30 cellular contexts compared by ENCODE assay signal in genomic region chr4:75042601-75043208, GRCh38.
"Had no signal": no experiment of that assay in that cellular context is flagged by ENCODE, and none has a peak within 500 bp of the region (broad histone marks: within the 10 kb centered on the region; RNA-seq: fewer than 3 reads in every experiment).

No MANE protein-coding gene starts in this region.

- H3K27ac Mint-ChIP-seq: activated CD4-positive, alpha-beta T cell treated with anti-CD3 and anti-CD28 coated beads, Interleukin-2, amount 10 ng/mL, durations not matched to agents 24 days and 14 days; activated CD8-positive, alpha-beta T cell treated with anti-CD3 and anti-CD28 coated beads for 36 hours; activated naive CD8-positive, alpha-beta T cell treated with anti-CD3 and anti-CD28 coated beads for 36 hours; activated T-cell treated with anti-CD3 and anti-CD28 coated beads, Interleukin-2, amount 50 U/mL, for 72 hours; activated T-helper 17 cell treated with anti-CD3 and anti-CD28 coated beads, Interleukin-2, amount 50 U/mL, for 72 hours had no signal

- H3K4me3 Mint-ChIP-seq: activated CD4-positive, alpha-beta T cell treated with anti-CD3 and anti-CD28 coated beads, Interleukin-2, amount 10 ng/mL, durations not matched to agents 24 days and 14 days; activated CD8-positive, alpha-beta T cell treated with anti-CD3 and anti-CD28 coated beads for 36 hours; activated naive CD8-positive, alpha-beta T cell treated with anti-CD3 and anti-CD28 coated beads for 36 hours; activated T-cell treated with anti-CD3 and anti-CD28 coated beads, Interleukin-2, amount 50 U/mL, for 72 hours; activated T-helper 17 cell treated with anti-CD3 and anti-CD28 coated beads, Interleukin-2, amount 50 U/mL, for 72 hours had no signal

- H3K36me3 ChIP-seq: brain microvascular endothelial cell, WERI-Rb-1 had no signal

- H3K9me3 Mint-ChIP-seq: activated CD8-positive, alpha-beta T cell treated with anti-CD3 and anti-CD28 coated beads for 36 hours; activated naive CD8-positive, alpha-beta T cell treated with anti-CD3 and anti-CD28 coated beads for 36 hours; activated T-helper 17 cell treated with anti-CD3 and anti-CD28 coated beads, Interleukin-2, amount 50 U/mL, for 72 hours had no signal

- H3K4me3 ChIP-seq: K562, PC-9 had no signal

- DNase-seq: activated CD4-positive, alpha-beta T cell treated with anti-CD3 and anti-CD28 coated beads, Interleukin-2, amount 10 ng/mL, durations not matched to agents 24 days and 14 days; activated CD4-positive, alpha-beta T cell treated with anti-CD3 and anti-CD28 coated beads, Interleukin-2, amount 50 U/mL, for 4 hours; activated CD4-positive, CD25-positive, alpha-beta regulatory T cell; activated CD8-positive, alpha-beta T cell treated with anti-CD3 and anti-CD28 coated beads for 36 hours; activated effector memory CD4-positive, alpha-beta T cell treated with anti-CD3 and anti-CD28 coated beads, Interleukin-2, amount 50 U/mL, for 16 hours; activated naive CD4-positive, alpha-beta T cell; activated naive CD4-positive, alpha-beta T cell treated with anti-CD3 and anti-CD28 coated beads, Interleukin-2, amount 50 U/mL, for 16 hours; activated naive CD8-positive, alpha-beta T cell treated with anti-CD3 and anti-CD28 coated beads for 36 hours; activated T-cell treated with anti-CD3 and anti-CD28 coated beads, Interleukin-2, amount 50 U/mL, for 1 hour; activated T-cell treated with anti-CD3 and anti-CD28 coated beads, Interleukin-2, amount 50 U/mL, for 72 hours; amniotic stem cell; aorta; brain microvascular endothelial cell; central memory CD4-positive, alpha-beta T cell; NCI-H1436 treated with DMSO at 0.1 percent for 48 hours; NCI-H1694 treated with DMSO at 0.1 percent for 48 hours; NCI-H2029; NCI-H345; NCI-H524 treated with DMSO at 0.1 percent for 48 hours; PC-9; SW 1271; T-helper 1 cell; T-helper 2 cell; T-helper 9 cell; WERI-Rb-1 had no signal

- H3K27me3 ChIP-seq: brain microvascular endothelial cell had no signal

- H3K4me1 Mint-ChIP-seq: activated CD4-positive, alpha-beta T cell treated with anti-CD3 and anti-CD28 coated beads, Interleukin-2, amount 10 ng/mL, durations not matched to agents 24 days and 14 days; activated naive CD8-positive, alpha-beta T cell treated with anti-CD3 and anti-CD28 coated beads for 36 hours; activated T-helper 17 cell treated with anti-CD3 and anti-CD28 coated beads, Interleukin-2, amount 50 U/mL, for 72 hours had no signal

- FAIRE-seq: K562, RCC 7860 had no signal

- ATAC-seq: activated CD8-positive, alpha-beta T cell treated with anti-CD3 and anti-CD28 coated beads for 36 hours; activated T-cell treated with anti-CD3 and anti-CD28 coated beads, Interleukin-2, amount 50 U/mL, for 72 hours; activated T-helper 17 cell treated with anti-CD3 and anti-CD28 coated beads, Interleukin-2, amount 50 U/mL, for 72 hours; K562; Right ventricle myocardium inferior had no signal

- H3K27me3 Mint-ChIP-seq: activated CD4-positive, alpha-beta T cell treated with anti-CD3 and anti-CD28 coated beads, Interleukin-2, amount 10 ng/mL, durations not matched to agents 24 days and 14 days; activated CD8-positive, alpha-beta T cell treated with anti-CD3 and anti-CD28 coated beads for 36 hours; activated naive CD8-positive, alpha-beta T cell treated with anti-CD3 and anti-CD28 coated beads for 36 hours had no signal

- H3K36me3 Mint-ChIP-seq: activated naive CD8-positive, alpha-beta T cell treated with anti-CD3 and anti-CD28 coated beads for 36 hours had no signal

- H3K27ac ChIP-seq: brain microvascular endothelial cell, PC-9, RWPE1, WERI-Rb-1 had no signal
